15 cellular contexts compared by ENCODE assay signal in genomic region chr22:45760682-45761081, GRCh38.
"Had no signal": no experiment of that assay in that cellular context is flagged by ENCODE, and none has a peak within 500 bp of the region (broad histone marks: within the 10 kb centered on the region; RNA-seq: fewer than 3 reads in every experiment).

No MANE protein-coding gene starts in this region.

- H3K9me3 Mint-ChIP-seq: natural killer cell, neural crest cell had no signal

- DNase-seq: effector CD4-positive, alpha-beta T cell; foreskin melanocyte; heart left ventricle; hippocampal formation; natural killer cell; posterior cingulate gyrus; sigmoid colon; stimulated activated naive CD4-positive, alpha-beta T cell; stomach; substantia nigra; transverse colon had no signal

- H3K36me3 ChIP-seq: sigmoid colon, thoracic aorta, transverse colon had no signal

- H3K4me3 Mint-ChIP-seq: natural killer cell, neural crest cell had no signal

- ATAC-seq: heart left ventricle, natural killer cell had no signal

- H3K4me3 ChIP-seq: coronary artery, heart left ventricle, sigmoid colon, skin epidermis, stomach, thoracic aorta, transverse colon had no signal

- H3K27ac Mint-ChIP-seq: natural killer cell had no signal

- H3K9me3 ChIP-seq: heart left ventricle, sigmoid colon, stomach, thoracic aorta, transverse colon had no signal

- H3K27ac ChIP-seq: coronary artery, heart left ventricle, skin epidermis, stomach, thoracic aorta, transverse colon had no signal

- H3K36me3 Mint-ChIP-seq: natural killer cell had no signal

- H3K27me3 ChIP-seq: heart left ventricle, sigmoid colon, stomach, transverse colon had no signal
